9 cellular contexts compared by ENCODE assay signal in genomic region chr11:85682330-85683305, GRCh38. TPM values are rescaled to one million over a fixed set of nuclear protein-coding genes. Genes with fewer than 3 reads are reported as not detected.
DNase-seq lines count a peak whose midpoint lies in the region; ATAC-seq and TF ChIP-seq lines count a peak whose summit lies in the region.
"Had no signal": no experiment of that assay in that cellular context is flagged by ENCODE, and none has a peak within 500 bp of the region (broad histone marks: within the 10 kb centered on the region; RNA-seq: fewer than 3 reads in every experiment).

No MANE protein-coding gene starts in this region.

- H3K4me3 ChIP-seq in AG10803 (ENCODE audit: low read length): peak overlapping the region; percentile 76
- H3K4me3 ChIP-seq in choroid plexus epithelial cell (ENCODE audit: low read depth, low read length): peak overlapping the region; percentile 68

- TF ChIP-seq CTCF in AG10803 (conservative IDR thresholded peaks at IDR 0.05; ENCODE audit: low read length): no peak
- no peak for TF ChIP-seq CTCF in choroid plexus epithelial cell (conservative IDR thresholded peaks at IDR 0.05; ENCODE audit: low read depth, low read length)

- peak; percentile 92 for ATAC-seq in GM19397 (IDR thresholded peaks at IDR 0.05; ENCODE audit: unreplicated experiment)

- DNase-seq in AG10803 (ENCODE audit: low read depth) (peak; percentile 61), HT1080 (ENCODE audit: low read depth) (peak; percentile 48), choroid plexus epithelial cell (ENCODE audit: low read depth) (peak; percentile 61), mucosa of gallbladder (ENCODE audit: low spot score) (peak; percentile 59), RKO (ENCODE audit: low spot score) (no peak)
- peak; percentile 46 to 54 for DNase-seq in activated CD4-positive, alpha-beta T cell treated with anti-CD3 and anti-CD28 coated beads for 24 hours (ENCODE audit: low read depth in 2 of 2)
- peak; percentile 81 for DNase-seq in stimulated activated CD8-positive, alpha-beta memory T cell treated with anti-CD3 and anti-CD28 coated beads, Interleukin-4, amount 100 ng/mL, for 48 hours

RNA-seq across cellular contexts. Expression of gene CCDC89, which starts 3.4 kb away (rescaled TPM):
- total RNA-seq in HT1080 (2014; rRNA removed; shearing (Covaris generic)): 0.16 TPM in 1 of 2 replicates, not detected in the other
- polyA plus RNA-seq in HT1080 (2015; cell fraction: cytosol; rRNA removed): 0.07 TPM in 1 of 2 replicates, not detected in the other
- polyA plus RNA-seq in HT1080 (2015; cell fraction: nucleus; rRNA removed): not detected in 2 replicates
- 2.6 TPM for total RNA-seq in mucosa of gallbladder
- polyA plus RNA-seq: neural cell had no signal

RNA-seq across cellular contexts. Expression of gene CREBZF, which starts 17.7 kb away (rescaled TPM):
- total RNA-seq in HT1080 (2014; rRNA removed; shearing (Covaris generic)): 23.7 and 24.0 TPM in 2 replicates
- 20.6 and 21.1 TPM in 2 replicates for polyA plus RNA-seq in HT1080 (2015; cell fraction: cytosol; rRNA removed)
- polyA plus RNA-seq in HT1080 (2015; cell fraction: nucleus; rRNA removed): 136 and 153 TPM in 2 replicates
- total RNA-seq in mucosa of gallbladder: 48.4 TPM

RNA-seq across cellular contexts. Expression of gene TMEM126A, which starts 34.9 kb away (rescaled TPM):
- 38.9 and 39.4 TPM in 2 replicates for total RNA-seq in HT1080 (2014; rRNA removed; shearing (Covaris generic))
- polyA plus RNA-seq in HT1080 (2015; cell fraction: cytosol; rRNA removed): 47.5 and 53.3 TPM in 2 replicates
- polyA plus RNA-seq in HT1080 (2015; cell fraction: nucleus; rRNA removed): 20.4 and 20.8 TPM in 2 replicates
- 18.3 TPM for total RNA-seq in mucosa of gallbladder

RNA-seq across cellular contexts. Expression of gene TMEM126B, which starts 54.2 kb away (rescaled TPM):
- total RNA-seq in HT1080 (2014; rRNA removed; shearing (Covaris generic)): 88.7 and 93.6 TPM in 2 replicates
- 61.6 and 65.9 TPM in 2 replicates for polyA plus RNA-seq in HT1080 (2015; cell fraction: cytosol; rRNA removed)
- polyA plus RNA-seq in HT1080 (2015; cell fraction: nucleus; rRNA removed): 44.4 and 45.0 TPM in 2 replicates
- 35.5 TPM for total RNA-seq in mucosa of gallbladder

RNA-seq across cellular contexts. Expression of gene DLG2, which starts 55.5 kb away (rescaled TPM):
- 0.23 and 0.34 TPM in 2 replicates for total RNA-seq in HT1080 (2014; rRNA removed; shearing (Covaris generic))
- polyA plus RNA-seq in HT1080 (2015; cell fraction: cytosol; rRNA removed): 0.36 and 0.44 TPM in 2 replicates
- polyA plus RNA-seq in HT1080 (2015; cell fraction: nucleus; rRNA removed): 0.36 and 2.5 TPM in 2 replicates
- total RNA-seq in mucosa of gallbladder: 4.4 TPM
